Comparison of ENCODE assay signal across 14 cellular contexts in the genomic region with DNA sequence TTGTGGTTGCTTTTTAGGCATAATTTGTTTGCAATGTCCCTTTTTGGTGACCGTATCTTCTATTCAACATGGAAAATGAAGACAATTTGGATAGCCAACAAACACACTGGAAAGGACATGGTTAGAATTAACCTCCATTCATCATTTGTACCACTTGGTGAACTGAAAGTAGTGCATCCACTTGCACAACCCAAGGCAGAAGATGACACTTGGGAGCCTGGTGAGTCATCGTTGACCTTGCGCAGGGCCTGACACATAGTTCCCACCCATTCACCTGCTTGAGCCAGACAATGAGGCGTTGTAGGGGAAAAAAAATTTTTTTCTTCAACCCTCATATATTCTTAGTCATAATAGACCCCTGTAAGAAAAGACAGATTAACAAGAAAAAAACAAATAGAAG. TPM values are rescaled to one million over a fixed set of nuclear protein-coding genes. Genes with fewer than 3 reads are reported as not detected.
A peak's percentile ranks its signal among the peaks of the same experiment; 100 is the strongest.
DNase-seq lines count a peak whose midpoint lies in the region; ATAC-seq and TF ChIP-seq lines count a peak whose summit lies in the region.
"Had no signal": no experiment of that assay in that cellular context is flagged by ENCODE, and none has a peak within 500 bp of the region (broad histone marks: within the 10 kb centered on the region; RNA-seq: fewer than 3 reads in every experiment).

No MANE protein-coding gene starts in this region.

- no peak overlapping the region for H2AK5ac ChIP-seq in H9 (ENCODE audit: insufficient read length, low read length)

- no peaks in the 10 kb centered on the region for H3K9me3 ChIP-seq in smooth muscle cell (replicated peaks; ENCODE audit: low read depth)
- no peaks in the 10 kb centered on the region for H3K9me3 ChIP-seq in H9 (ENCODE audit: control insufficient read depth, low read depth, low read length)
- H3K9me3 ChIP-seq: BLaER1 treated with 17β-estradiol and CSF1 and Interleukin-3, amounts not matched to agents 10 nM and 100 nM had no signal

- H3K27me3 Mint-ChIP-seq in H9 (ENCODE audit: low read depth) = no peaks in the 10 kb centered on the region
- H3K27me3 Mint-ChIP-seq: dendritic cell treated with granulocyte-macrophage colony-stimulating factor and Interleukin-4, amounts not matched to agents 40 ng/mL and 50 ng/mL, for 4 days had no signal

- DNase-seq in stimulated activated naive CD4-positive, alpha-beta T cell treated with Interleukin-2 at 50 U/mL for 16 hours (lab: John Stamatoyannopoulos, UW) = peak; percentile 17
- no peak for DNase-seq in stimulated activated naive CD4-positive, alpha-beta T cell (lab: John Stamatoyannopoulos, UW)
- peak; percentile 49 to 66 for DNase-seq in activated T-cell treated with anti-CD3 and anti-CD28 coated beads, Interleukin-2, amount 50 U/mL, for 48 hours
- DNase-seq in stimulated activated CD4-positive, alpha-beta T cell treated with anti-CD3 and anti-CD28 coated beads, Interleukin-12 subunit alpha, Interleukin-12 subunit beta, amount 100 ng/mL, for 48 hours (ENCODE audit: low read depth in 2 of 3, low spot score in 1 of 3) = peak; percentile 18 to 50 (median 32)
- no peak for DNase-seq in smooth muscle cell (lab: John Stamatoyannopoulos, UW; ENCODE audit: unreplicated experiment)
- DNase-seq in H9 = no peak
- no peak for DNase-seq in NCI-H446 treated with DMSO at 0.1 percent for 48 hours (lab: John Stamatoyannopoulos, UW)
- DNase-seq: activated naive CD8-positive, alpha-beta T cell treated with anti-CD3 and anti-CD28 coated beads, Interleukin-2, amount 10 ng/mL, durations not matched to agents 7 days and 5 days; NCI-H2081 treated with DMSO at 0.1 percent for 48 hours had no signal

- no peak overlapping the region for H3K14ac ChIP-seq in H9 (ENCODE audit: insufficient read depth, low read length)

- no peak overlapping the region for H2BK5ac ChIP-seq in H9 (ENCODE audit: insufficient read length, low read length)

- H3K4me2 ChIP-seq in smooth muscle cell = no peak overlapping the region
- H3K4me2 ChIP-seq in H9 (ENCODE audit: insufficient read depth, insufficient read length, low read length) = no peak overlapping the region
- H3K4me2 ChIP-seq: BLaER1 treated with 17β-estradiol and CSF1 and Interleukin-3, amounts not matched to agents 10 nM and 100 nM; PC-9 had no signal

- no peaks in the 10 kb centered on the region for H3F3A ChIP-seq in smooth muscle cell (ENCODE audit: low read depth)

- H3K23me2 ChIP-seq in H9 (ENCODE audit: insufficient read length, low read depth, low read length, poor library complexity, severe bottlenecking) = no peaks in the 10 kb centered on the region

- no peak overlapping the region for H2BK120ac ChIP-seq in H9 (ENCODE audit: low read depth, low read length, poor library complexity, severe bottlenecking)

- no peak overlapping the region for H4K8ac ChIP-seq in H9 (replicated peaks; ENCODE audit: insufficient read length, low read depth, low read length)

- no peak overlapping the region for H3K23ac ChIP-seq in H9 (ENCODE audit: insufficient read length, low read depth, low read length)

- H3K4me1 ChIP-seq in smooth muscle cell (ENCODE audit: low read depth) = no peaks in the 10 kb centered on the region
- H3K4me1 ChIP-seq in H9 (ENCODE audit: insufficient read depth, low read length) = no peaks in the 10 kb centered on the region
- H3K4me1 ChIP-seq: BLaER1 treated with 17β-estradiol and CSF1 and Interleukin-3, amounts not matched to agents 10 nM and 100 nM had no signal

- no peak overlapping the region for H3K56ac ChIP-seq in H9 (ENCODE audit: insufficient read length, low read depth, low read length)

- no peak overlapping the region for H3K27ac ChIP-seq in smooth muscle cell (ENCODE audit: low read depth)
- H3K27ac ChIP-seq in H9 (ENCODE audit: insufficient read length, low read depth, low read length) = no peak overlapping the region
- H3K27ac ChIP-seq: BLaER1 treated with 17β-estradiol and CSF1 and Interleukin-3, amounts not matched to agents 10 nM and 100 nM; PC-9 had no signal

- no peak overlapping the region for H2BK20ac ChIP-seq in H9 (ENCODE audit: low read depth, low read length, poor library complexity, severe bottlenecking)

- no peaks in the 10 kb centered on the region for H3K9me3 Mint-ChIP-seq in H9
- H3K9me3 Mint-ChIP-seq: activated naive CD8-positive, alpha-beta T cell treated with anti-CD3 and anti-CD28 coated beads, Interleukin-2, amount 10 ng/mL, durations not matched to agents 7 days and 5 days; dendritic cell treated with granulocyte-macrophage colony-stimulating factor and Interleukin-4, amounts not matched to agents 40 ng/mL and 50 ng/mL, for 4 days had no signal

- TF ChIP-seq CTCF in smooth muscle cell (IDR thresholded peaks at IDR 0.05; ENCODE audit: borderline replicate concordance, insufficient read depth, poor library complexity, severe bottlenecking) (no peak), H9 (conservative IDR thresholded peaks at IDR 0.05) (no peak)

- no peak for ATAC-seq in HG02759 (IDR thresholded peaks at IDR 0.05; ENCODE audit: unreplicated experiment)

- no peaks in the 10 kb centered on the region for H3K79me2 ChIP-seq in smooth muscle cell (ENCODE audit: low read depth)
- no peaks in the 10 kb centered on the region for H3K79me2 ChIP-seq in H9 (ENCODE audit: insufficient read depth, low read length)

- H3K4me3 ChIP-seq in smooth muscle cell = no peak overlapping the region
- H3K4me3 ChIP-seq: BLaER1 treated with 17β-estradiol and CSF1 and Interleukin-3, amounts not matched to agents 10 nM and 100 nM; PC-9 had no signal

- no peak overlapping the region for H4K91ac ChIP-seq in H9 (ENCODE audit: insufficient read length, low read depth, low read length)

- H3T11ph ChIP-seq in H9 (ENCODE audit: low read length) = no peak overlapping the region

- no peak overlapping the region for H3K9ac ChIP-seq in smooth muscle cell (ENCODE audit: low read depth)
- no peak overlapping the region for H3K9ac ChIP-seq in H9 (ENCODE audit: extremely low read depth, insufficient read length, low read length)
- H3K9ac ChIP-seq: BLaER1 treated with 17β-estradiol and CSF1 and Interleukin-3, amounts not matched to agents 10 nM and 100 nM had no signal

- H3K18ac ChIP-seq in H9 (ENCODE audit: insufficient read length, low read depth, low read length) = no peak overlapping the region

- no peak overlapping the region for H3K27ac Mint-ChIP-seq in H9
- H3K27ac Mint-ChIP-seq: activated naive CD8-positive, alpha-beta T cell treated with anti-CD3 and anti-CD28 coated beads, Interleukin-2, amount 10 ng/mL, durations not matched to agents 7 days and 5 days; dendritic cell treated with granulocyte-macrophage colony-stimulating factor and Interleukin-4, amounts not matched to agents 40 ng/mL and 50 ng/mL, for 4 days had no signal

- H4K20me1 ChIP-seq in smooth muscle cell (ENCODE audit: low read depth) = no peaks in the 10 kb centered on the region
- H4K20me1 ChIP-seq in H9 (ENCODE audit: control insufficient read depth, insufficient read depth, insufficient read length) = no peaks in the 10 kb centered on the region
- H4K20me1 ChIP-seq: BLaER1 treated with 17β-estradiol and CSF1 and Interleukin-3, amounts not matched to agents 10 nM and 100 nM had no signal

- H3K4me1 Mint-ChIP-seq in H9 = peaks cover 11% of the 10 kb centered on the region in 2 experiments
- H3K4me1 Mint-ChIP-seq: activated naive CD8-positive, alpha-beta T cell treated with anti-CD3 and anti-CD28 coated beads, Interleukin-2, amount 10 ng/mL, durations not matched to agents 7 days and 5 days had no signal

- H3K36me3 ChIP-seq in smooth muscle cell (ENCODE audit: low read depth) = no peaks in the 10 kb centered on the region
- H3K36me3 ChIP-seq: BLaER1 treated with 17β-estradiol and CSF1 and Interleukin-3, amounts not matched to agents 10 nM and 100 nM had no signal

- no peaks in the 10 kb centered on the region for H3K79me1 ChIP-seq in H9 (ENCODE audit: insufficient read depth, low read depth, low read length, poor library complexity, severe bottlenecking)

- no peak overlapping the region for H3K4ac ChIP-seq in H9 (ENCODE audit: low read depth, low read length)

- H2AFZ ChIP-seq in smooth muscle cell (ENCODE audit: low read depth) = no peak overlapping the region
- H2AFZ ChIP-seq in H9 (ENCODE audit: low read length) = no peak overlapping the region
- H2AFZ ChIP-seq: PC-9 had no signal

- no peak overlapping the region for H2BK12ac ChIP-seq in H9 (ENCODE audit: insufficient read length, low read depth, low read length)

- H3K27me3 ChIP-seq in smooth muscle cell (ENCODE audit: low read depth) (no peaks in the 10 kb centered on the region), H9 (ENCODE audit: insufficient read depth, low read length) (no peaks in the 10 kb centered on the region)
- H3K27me3 ChIP-seq: BLaER1 treated with 17β-estradiol and CSF1 and Interleukin-3, amounts not matched to agents 10 nM and 100 nM had no signal

- H3K36me3 Mint-ChIP-seq in H9 (ENCODE audit: insufficient read depth in 1 of 3, low read depth in 3 of 3) = no peaks in the 10 kb centered on the region
- H3K36me3 Mint-ChIP-seq: activated naive CD8-positive, alpha-beta T cell treated with anti-CD3 and anti-CD28 coated beads, Interleukin-2, amount 10 ng/mL, durations not matched to agents 7 days and 5 days had no signal

- WGBS in smooth muscle cell (ENCODE audit: low lambda C conversion rate) = 45% methylated on average over 4 of the region's 4 CpGs
- no CpG with 5 or more reads among the region's 4 CpGs for WGBS in H9 (ENCODE audit: extremely low coverage, insufficient read length, low lambda C conversion rate)

- no peak overlapping the region for H3K4me3 Mint-ChIP-seq in H9
- H3K4me3 Mint-ChIP-seq: activated naive CD8-positive, alpha-beta T cell treated with anti-CD3 and anti-CD28 coated beads, Interleukin-2, amount 10 ng/mL, durations not matched to agents 7 days and 5 days; dendritic cell treated with granulocyte-macrophage colony-stimulating factor and Interleukin-4, amounts not matched to agents 40 ng/mL and 50 ng/mL, for 4 days had no signal

- no peak overlapping the region for H4K5ac ChIP-seq in H9 (ENCODE audit: insufficient read length, low read depth, low read length)

- H2BK15ac ChIP-seq in H9 (ENCODE audit: low read depth, low read length) = no peak overlapping the region

RNA-seq across cellular contexts. Expression of a gene that starts 32.4 kb away (rescaled TPM):
- total RNA-seq in smooth muscle cell = 9.5 and 15.2 TPM in 2 replicates
- 0.72 and 2.0 TPM in 2 replicates for polyA plus RNA-seq in smooth muscle cell
- 1.1 and 1.5 TPM in 2 replicates for total RNA-seq in H9 (2021)
- total RNA-seq: activated naive CD8-positive, alpha-beta T cell treated with anti-CD3 and anti-CD28 coated beads, Interleukin-2, amount 10 ng/mL, durations not matched to agents 7 days and 5 days; G401 had no signal

Comparison
In these comparisons a context has a peak if more than half of its experiments do, and no peak if none do; other contexts are left out.
1. DNase-seq: peak in stimulated activated naive CD4-positive, alpha-beta T cell treated with Interleukin-2 at 50 U/mL for 16 hours (single experiment), activated T-cell treated with anti-CD3 and anti-CD28 coated beads, Interleukin-2, amount 50 U/mL, for 48 hours (2 of 2) and stimulated activated CD4-positive, alpha-beta T cell treated with anti-CD3 and anti-CD28 coated beads, Interleukin-12 subunit alpha, Interleukin-12 subunit beta, amount 100 ng/mL, for 48 hours (3 of 3); none in stimulated activated naive CD4-positive, alpha-beta T cell (0 of 6), smooth muscle cell (single experiment), H9 (single experiment) and NCI-H446 treated with DMSO at 0.1 percent for 48 hours (single experiment).